Comparison of ENCODE assay signal across 10 cellular contexts in the genomic region with DNA sequence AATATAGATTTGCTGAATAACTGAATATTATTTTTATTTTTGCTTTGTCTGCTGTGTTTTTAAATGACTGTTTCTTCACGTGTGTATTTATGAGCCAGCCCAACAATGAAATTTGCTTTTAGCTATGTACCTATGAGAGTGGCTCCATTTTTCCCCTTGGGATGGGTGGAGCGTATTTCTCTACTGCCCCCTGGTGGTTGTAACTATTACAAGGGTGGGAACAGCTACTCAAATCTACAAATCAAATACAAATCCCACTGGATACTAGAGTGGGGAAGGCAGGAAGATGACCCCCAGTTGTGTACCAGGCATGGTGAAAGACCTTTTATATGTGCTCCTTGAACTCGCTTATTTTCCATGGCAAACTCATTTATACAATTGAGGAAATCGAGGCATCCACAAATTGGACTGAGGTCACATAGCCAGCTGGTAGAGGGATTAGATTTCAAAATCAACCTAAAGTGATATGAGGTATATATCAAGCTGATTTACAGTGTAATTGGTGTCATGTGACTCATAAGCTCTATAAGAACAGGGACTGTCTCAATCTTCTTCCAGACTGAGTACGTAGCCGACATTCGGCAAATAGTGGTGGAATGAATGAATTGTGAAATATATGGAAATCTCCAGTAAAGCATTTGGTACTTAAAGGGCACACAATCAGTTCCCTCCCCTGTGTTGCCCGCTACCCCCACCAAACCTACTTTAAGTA.
DNase-seq lines count a peak whose midpoint lies in the region; ATAC-seq, FAIRE-seq and TF ChIP-seq lines count a peak whose summit lies in the region.
"Had no signal": no experiment of that assay in that cellular context is flagged by ENCODE, and none has a peak within 500 bp of the region (broad histone marks: within the 10 kb centered on the region; RNA-seq: fewer than 3 reads in every experiment).

No MANE protein-coding gene starts in this region.

- no peak overlapping the region for H3K4me3 ChIP-seq in Jurkat, Clone E6-1 (ENCODE audit: low read length)
- no peak overlapping the region for H3K4me3 ChIP-seq in PC-3 (ENCODE audit: low read length)
- H3K4me3 ChIP-seq in H1 (ENCODE audit: extremely low read depth in 1 of 4, insufficient read depth in 2 of 4, low read depth in 3 of 4, low read length in 4 of 4): no peak overlapping the region
- no peak overlapping the region for H3K4me3 ChIP-seq in mucosa of descending colon

- H2BK15ac ChIP-seq in H1 (ENCODE audit: low read length): no peak overlapping the region

- no peak overlapping the region for H4K8ac ChIP-seq in H1 (ENCODE audit: extremely low read depth, insufficient read depth, low read length)

- no peaks in the 10 kb centered on the region for H3K79me1 ChIP-seq in H1 (ENCODE audit: low read depth, low read length)

- BruUV-seq in PC-3 (replicated peaks; lab: Mats Ljungman, UMichigan): no TSS peak

- CTCF ChIA-PET in activated CD4-positive, alpha-beta T cell treated with anti-CD3 and anti-CD28 coated beads, Interleukin-2, amount 10 ng/mL, durations not matched to agents 7 days and 5 days (lab: Charles Lee): interaction anchor here (0.5 to 2.5 kb wide), 4 partner anchors 15 to 395 kb away, joined by 3 to 21 read pairs (median 4); no protein-coding TSS in a partner anchor
- CTCF ChIA-PET in PC-3 (lab: Charles Lee) (interaction anchor here (0.6 to 2.9 kb wide), 7 partner anchors 27 to 1123 kb away, joined by 3 to 83 read pairs (median 3); no protein-coding TSS in a partner anchor), H1 (lab: Charles Lee; ENCODE audit: partially characterized antibody) (interaction anchor here (0.6 to 5.0 kb wide), 32 partner anchors 10 to 816 kb away, joined by 3 to 116 read pairs (median 4); no protein-coding TSS in a partner anchor)

- no peak overlapping the region for H3K9ac ChIP-seq in PC-3 (ENCODE audit: low read length)
- H3K9ac ChIP-seq in H1 (replicated peaks in 1 of 4; ENCODE audit: extremely low read depth in 1 of 4, low read depth in 3 of 4, low read length in 3 of 4): no peak overlapping the region

- H3K56ac ChIP-seq in H1 (replicated peaks; ENCODE audit: insufficient read length, low read depth, low read length): no peak overlapping the region

- no peak overlapping the region for H2BK20ac ChIP-seq in H1 (ENCODE audit: low read length)

- no peak overlapping the region for H4K5ac ChIP-seq in H1 (ENCODE audit: insufficient read length, low read depth, low read length)

- no peaks in the 10 kb centered on the region for H3K9me3 Mint-ChIP-seq in activated CD4-positive, alpha-beta T cell treated with anti-CD3 and anti-CD28 coated beads, Interleukin-2, amount 10 ng/mL, durations not matched to agents 7 days and 5 days
- H3K9me3 Mint-ChIP-seq: central memory CD8-positive, alpha-beta T cell; stimulated activated naive CD8-positive, alpha-beta T cell treated with anti-CD3 and anti-CD28 coated beads, Interleukin-15, Interleukin-2, amounts not matched to agents 100 ng/mL and 50 ng/mL, for 24 hours had no signal

- no peaks in the 10 kb centered on the region for H3K79me2 ChIP-seq in PC-3 (ENCODE audit: low read length)
- H3K79me2 ChIP-seq in H1 (ENCODE audit: control insufficient read depth in 1 of 2, insufficient read depth in 2 of 2, low read length in 2 of 2): no peaks in the 10 kb centered on the region

- no peak overlapping the region for H2AK5ac ChIP-seq in H1 (ENCODE audit: low read depth, low read length)

- no peak overlapping the region for H3K27ac ChIP-seq in PC-3 (ENCODE audit: low read length)
- no peak overlapping the region for H3K27ac ChIP-seq in H1 (ENCODE audit: low read depth, low read length)

- peaks cover 13% of the 10 kb centered on the region for H3K27me3 Mint-ChIP-seq in activated CD4-positive, alpha-beta T cell treated with anti-CD3 and anti-CD28 coated beads, Interleukin-2, amount 10 ng/mL, durations not matched to agents 7 days and 5 days
- H3K27me3 Mint-ChIP-seq: central memory CD8-positive, alpha-beta T cell had no signal

- H3K36me3 ChIP-seq in PC-3 (ENCODE audit: low read depth, low read length): no peaks in the 10 kb centered on the region
- no peaks in the 10 kb centered on the region for H3K36me3 ChIP-seq in H1 (ENCODE audit: control insufficient read depth in 2 of 4, insufficient read depth in 4 of 4, low read length in 3 of 4)
- H3K36me3 ChIP-seq in mucosa of descending colon (ENCODE audit: low read depth): no peaks in the 10 kb centered on the region

- TF ChIP-seq RAD21 in H1 (IDR thresholded peaks at IDR 0.05 in 1 of 2, conservative IDR thresholded peaks at IDR 0.05 in 1 of 2; ENCODE audit: low read depth in 2 of 2, low read length in 2 of 2): peak; percentile 68 to 72

- H3K14ac ChIP-seq in H1 (ENCODE audit: insufficient read length): no peak overlapping the region

- no peaks in the 10 kb centered on the region for H3F3A ChIP-seq in PC-3 (ENCODE audit: low read length, unreplicated experiment)

- H3K9me2 ChIP-seq in PC-3 (replicated peaks; ENCODE audit: low read length): 0 out of 2 replicates have a peak, but pooled peaks cover 2% of the 10 kb centered on the region

- TF ChIP-seq CTCF in PC-3 (conservative IDR thresholded peaks at IDR 0.05; ENCODE audit: low read depth, low read length): peak; percentile 95
- TF ChIP-seq CTCF in H1 (IDR thresholded peaks at IDR 0.05; ENCODE audit: control extremely low read depth in 1 of 3, insufficient read depth in 1 of 3, low read depth in 1 of 3, low read length in 3 of 3): peak in 2 of 3 experiments; percentile 64 to 75; a peak in 3 of 4 replicates
- peak; percentile 54 for TF ChIP-seq CTCF in mucosa of descending colon (IDR thresholded peaks at IDR 0.05)

- no peak overlapping the region for H3K4me3 Mint-ChIP-seq in activated CD4-positive, alpha-beta T cell treated with anti-CD3 and anti-CD28 coated beads, Interleukin-2, amount 10 ng/mL, durations not matched to agents 7 days and 5 days
- H3K4me3 Mint-ChIP-seq: central memory CD8-positive, alpha-beta T cell; stimulated activated naive CD8-positive, alpha-beta T cell treated with anti-CD3 and anti-CD28 coated beads, Interleukin-15, Interleukin-2, amounts not matched to agents 100 ng/mL and 50 ng/mL, for 24 hours had no signal

- no peaks in the 10 kb centered on the region for H3K36me3 Mint-ChIP-seq in activated CD4-positive, alpha-beta T cell treated with anti-CD3 and anti-CD28 coated beads, Interleukin-2, amount 10 ng/mL, durations not matched to agents 7 days and 5 days (ENCODE audit: low read depth)

- WGBS in H1 (ENCODE audit: extremely low coverage in 1 of 2, insufficient coverage in 1 of 2, insufficient read length in 1 of 2, insufficient replicate concordance in 2 of 2, low coverage in 1 of 2, low lambda C conversion rate in 2 of 2, missing lambda C conversion rate in 1 of 2), 2 experiments: 53% methylated on average over 8 of the region's 8 CpGs; no CpG with 5 or more reads in 1 of the 2 experiments

- no peak overlapping the region for H2BK5ac ChIP-seq in H1 (ENCODE audit: low read depth, low read length)

- intact Hi-C loops in PC-3 (cut with micrococcal nuclease): loop anchor here (1.0 kb wide), 2 partner anchors 40 to 368 kb away; no protein-coding TSS in a partner anchor
- intact Hi-C loops in mucosa of descending colon (cut with DNase I, micrococcal nuclease): loop anchor here in 1 of 2 donors (2.0 kb wide), 1 partner anchor 40 kb away; no protein-coding TSS in a partner anchor

- ATAC-seq in GM21717 (IDR thresholded peaks at IDR 0.05; ENCODE audit: unreplicated experiment): peak; percentile 87
- ATAC-seq in PC-3: peak; percentile 66
- ATAC-seq in mucosa of descending colon: peak; percentile 80
- no peak for ATAC-seq in GM18861 (IDR thresholded peaks at IDR 0.05; ENCODE audit: unreplicated experiment)

- DNase-seq in activated CD4-positive, alpha-beta T cell treated with anti-CD3 and anti-CD28 coated beads, Interleukin-2, amount 10 ng/mL, durations not matched to agents 7 days and 5 days: peak; percentile 33
- DNase-seq in activated CD4-positive, alpha-beta T cell treated with anti-CD3 and anti-CD28 coated beads for 4 hours: no peak
- peak; percentile 42 for DNase-seq in Jurkat, Clone E6-1 (ENCODE audit: low read depth, low spot score)
- DNase-seq in PC-3 (peak; percentile 81), H1 (ENCODE audit: low read depth in 1 of 2, low spot score in 2 of 2) (no peak), mucosa of descending colon (peak in 1 of 3 donors; percentile 68)

- H4K91ac ChIP-seq in H1 (replicated peaks; ENCODE audit: insufficient read length, low read length): no peak overlapping the region

- H2AFZ ChIP-seq in PC-3 (ENCODE audit: low read length) (no peak overlapping the region), H1 (ENCODE audit: low read length) (no peak overlapping the region)

- no peaks in the 10 kb centered on the region for H4K20me1 ChIP-seq in PC-3 (ENCODE audit: low read length)
- H4K20me1 ChIP-seq in H1 (replicated peaks in 1 of 2; ENCODE audit: control insufficient read depth in 1 of 2, insufficient read depth in 2 of 2, low read length in 2 of 2): no peaks in the 10 kb centered on the region

- no peak overlapping the region for H2BK12ac ChIP-seq in H1 (ENCODE audit: low read depth, low read length)

- no peaks in the 10 kb centered on the region for H3K4me1 Mint-ChIP-seq in activated CD4-positive, alpha-beta T cell treated with anti-CD3 and anti-CD28 coated beads, Interleukin-2, amount 10 ng/mL, durations not matched to agents 7 days and 5 days
- H3K4me1 Mint-ChIP-seq: central memory CD8-positive, alpha-beta T cell had no signal

- H3K4ac ChIP-seq in H1 (replicated peaks; ENCODE audit: insufficient read length, low read depth, low read length): no peak overlapping the region

- H2BK120ac ChIP-seq in H1 (replicated peaks; ENCODE audit: low read depth, low read length): no peak overlapping the region

- no peaks in the 10 kb centered on the region for H3K27me3 ChIP-seq in PC-3 (ENCODE audit: low read length)
- H3K27me3 ChIP-seq in H1 (replicated peaks in 1 of 4; ENCODE audit: control insufficient read depth in 3 of 4, extremely low read depth in 1 of 4, insufficient read depth in 3 of 4, low read length in 3 of 4): no peaks in the 10 kb centered on the region

- no peak overlapping the region for H3K18ac ChIP-seq in H1 (ENCODE audit: extremely low read depth, low read length)

- H3K9me3 ChIP-seq in PC-3 (ENCODE audit: low read length) (no peaks in the 10 kb centered on the region), H1 (ENCODE audit: insufficient read depth in 2 of 2, low read depth in 1 of 2, low read length in 1 of 2) (no peaks in the 10 kb centered on the region), mucosa of descending colon (no peaks in the 10 kb centered on the region)

- TF ChIP-seq POLR2A in H1 (IDR thresholded peaks at IDR 0.05; ENCODE audit: control extremely low read depth in 1 of 2, low read depth in 2 of 2, low read length in 2 of 2): no peak

- H3K4me1 ChIP-seq in PC-3 (ENCODE audit: insufficient read depth, low read length) (peaks cover 15% of the 10 kb centered on the region), H1 (replicated peaks in 1 of 4; ENCODE audit: control insufficient read depth in 3 of 4, insufficient read depth in 4 of 4, low read length in 3 of 4) (no peaks in the 10 kb centered on the region), mucosa of descending colon (ENCODE audit: low read depth) (no peaks in the 10 kb centered on the region)

- H3K23ac ChIP-seq in H1 (ENCODE audit: insufficient read length): no peak overlapping the region

- no peak overlapping the region for H3K4me2 ChIP-seq in PC-3 (ENCODE audit: low read length)
- no peak overlapping the region for H3K4me2 ChIP-seq in H1 (ENCODE audit: insufficient read depth in 1 of 2, low read depth in 2 of 2, low read length in 2 of 2)

- POLR2A ChIA-PET in activated CD4-positive, alpha-beta T cell treated with anti-CD3 and anti-CD28 coated beads, Interleukin-2, amount 10 ng/mL, durations not matched to agents 7 days and 5 days (lab: Charles Lee): no interaction called here
- POLR2A ChIA-PET in PC-3 (lab: Charles Lee; ENCODE audit: unreplicated experiment): interaction anchor here (1.0 kb wide), 1 partner anchor 41 kb away, joined by 9 read pairs; no protein-coding TSS in a partner anchor
- POLR2A ChIA-PET in H1 (lab: Charles Lee; ENCODE audit: partially characterized antibody): interaction anchor here (2.2 kb wide), 1 partner anchor 41 kb away, joined by 16 read pairs; no protein-coding TSS in a partner anchor

- no peak for TF ChIP-seq EP300 in H1 (IDR thresholded peaks at IDR 0.05; ENCODE audit: borderline replicate concordance in 1 of 2, low read depth in 2 of 2, low read length in 2 of 2)

- H3K27ac Mint-ChIP-seq in activated CD4-positive, alpha-beta T cell treated with anti-CD3 and anti-CD28 coated beads, Interleukin-2, amount 10 ng/mL, durations not matched to agents 7 days and 5 days: no peak overlapping the region
- H3K27ac Mint-ChIP-seq: stimulated activated naive CD8-positive, alpha-beta T cell treated with anti-CD3 and anti-CD28 coated beads, Interleukin-15, Interleukin-2, amounts not matched to agents 100 ng/mL and 50 ng/mL, for 24 hours had no signal

- H3K23me2 ChIP-seq in H1 (ENCODE audit: low read depth, low read length): no peaks in the 10 kb centered on the region

- peak; percentile 42 for FAIRE-seq in H1 (lab: Jason Lieb, UNC)

Comparison
In these comparisons a context has a peak if more than half of its experiments do, and no peak if none do; other contexts are left out.
1. DNase-seq: peak in activated CD4-positive, alpha-beta T cell treated with anti-CD3 and anti-CD28 coated beads, Interleukin-2, amount 10 ng/mL, durations not matched to agents 7 days and 5 days (single experiment), Jurkat, Clone E6-1 (single experiment) and PC-3 (single experiment); none in activated CD4-positive, alpha-beta T cell treated with anti-CD3 and anti-CD28 coated beads for 4 hours (0 of 2) and H1 (0 of 2).
2. Peak in every context shown above with its lines, with median percentiles within 50 percentile points of each other: CTCF ChIP-seq.